Comparison of ENCODE assay signal across 19 cellular contexts in genomic region chr14:98368214-98368613, GRCh38.
DNase-seq lines count a peak whose midpoint lies in the region; ATAC-seq and TF ChIP-seq lines count a peak whose summit lies in the region.
"Had no signal": no experiment of that assay in that cellular context is flagged by ENCODE, and none has a peak within 500 bp of the region (broad histone marks: within the 10 kb centered on the region; RNA-seq: fewer than 3 reads in every experiment).

No MANE protein-coding gene starts in this region.

- H3K4me3 ChIP-seq in epithelial cell of esophagus (ENCODE audit: low read length): no peak overlapping the region
- H3K4me3 ChIP-seq: A549; BLaER1 treated with 17β-estradiol and CSF1 and Interleukin-3, amounts not matched to agents 10 nM and 100 nM; HAP-1; SK-N-MC had no signal

- H3K27me3 Mint-ChIP-seq in activated CD4-positive, alpha-beta T cell treated with anti-CD3 and anti-CD28 coated beads for 36 hours: no peaks in the 10 kb centered on the region
- no peaks in the 10 kb centered on the region for H3K27me3 Mint-ChIP-seq in activated CD4-positive, alpha-beta T cell treated with anti-CD3 and anti-CD28 coated beads, Interleukin-2, amount 10 ng/mL, durations not matched to agents 24 days and 14 days
- no peaks in the 10 kb centered on the region for H3K27me3 Mint-ChIP-seq in Calu3 (ENCODE audit: unreplicated experiment)

- no peak for ATAC-seq in activated CD4-positive, alpha-beta T cell treated with anti-CD3 and anti-CD28 coated beads for 36 hours
- peak; percentile 34 for ATAC-seq in stimulated activated effector memory CD8-positive, alpha-beta T cell treated with anti-CD3 and anti-CD28 coated beads, Interleukin-12 subunit alpha, Interleukin-12 subunit beta, amount 100 ng/mL, for 72 hours
- ATAC-seq in GM21825 (IDR thresholded peaks at IDR 0.05; ENCODE audit: unreplicated experiment): no peak
- ATAC-seq: A549, HepG2, Panc1 had no signal

- CTCF ChIA-PET in activated CD4-positive, alpha-beta T cell treated with anti-CD3 and anti-CD28 coated beads for 36 hours (lab: Charles Lee): no interaction called here
- CTCF ChIA-PET in Calu3 (lab: Charles Lee): no interaction called here

- peaks cover 2% of the 10 kb centered on the region for H3K9me3 Mint-ChIP-seq in activated CD4-positive, alpha-beta T cell treated with anti-CD3 and anti-CD28 coated beads for 36 hours (ENCODE audit: low read depth)
- peaks cover 14% of the 10 kb centered on the region for H3K9me3 Mint-ChIP-seq in activated CD4-positive, alpha-beta T cell treated with anti-CD3 and anti-CD28 coated beads, Interleukin-2, amount 10 ng/mL, durations not matched to agents 24 days and 14 days
- no peaks in the 10 kb centered on the region for H3K9me3 Mint-ChIP-seq in stimulated activated effector memory CD8-positive, alpha-beta T cell treated with anti-CD3 and anti-CD28 coated beads, Interleukin-12 subunit alpha, Interleukin-12 subunit beta, amount 100 ng/mL, for 72 hours
- peaks cover 9% of the 10 kb centered on the region for H3K9me3 Mint-ChIP-seq in Calu3 (ENCODE audit: low read depth, unreplicated experiment)

- no peak overlapping the region for H3K4me3 Mint-ChIP-seq in activated CD4-positive, alpha-beta T cell treated with anti-CD3 and anti-CD28 coated beads for 36 hours
- H3K4me3 Mint-ChIP-seq in activated CD4-positive, alpha-beta T cell treated with anti-CD3 and anti-CD28 coated beads, Interleukin-2, amount 10 ng/mL, durations not matched to agents 24 days and 14 days: no peak overlapping the region
- H3K4me3 Mint-ChIP-seq in stimulated activated effector memory CD8-positive, alpha-beta T cell treated with anti-CD3 and anti-CD28 coated beads, Interleukin-12 subunit alpha, Interleukin-12 subunit beta, amount 100 ng/mL, for 72 hours: no peak overlapping the region
- no peak overlapping the region for H3K4me3 Mint-ChIP-seq in Calu3 (ENCODE audit: low read depth, unreplicated experiment)

- BruUV-seq in Calu3 (replicated peaks; lab: Mats Ljungman, UMichigan): no TSS peak

- no peaks in the 10 kb centered on the region for H3K36me3 Mint-ChIP-seq in activated CD4-positive, alpha-beta T cell treated with anti-CD3 and anti-CD28 coated beads for 36 hours (ENCODE audit: low read depth)
- no peaks in the 10 kb centered on the region for H3K36me3 Mint-ChIP-seq in activated CD4-positive, alpha-beta T cell treated with anti-CD3 and anti-CD28 coated beads, Interleukin-2, amount 10 ng/mL, durations not matched to agents 24 days and 14 days (ENCODE audit: low read depth)
- no peaks in the 10 kb centered on the region for H3K36me3 Mint-ChIP-seq in stimulated activated effector memory CD8-positive, alpha-beta T cell treated with anti-CD3 and anti-CD28 coated beads, Interleukin-12 subunit alpha, Interleukin-12 subunit beta, amount 100 ng/mL, for 72 hours
- H3K36me3 Mint-ChIP-seq in Calu3 (ENCODE audit: insufficient read depth, unreplicated experiment): no peaks in the 10 kb centered on the region

- no peak overlapping the region for H3K27ac Mint-ChIP-seq in activated CD4-positive, alpha-beta T cell treated with anti-CD3 and anti-CD28 coated beads for 36 hours
- no peak overlapping the region for H3K27ac Mint-ChIP-seq in activated CD4-positive, alpha-beta T cell treated with anti-CD3 and anti-CD28 coated beads, Interleukin-2, amount 10 ng/mL, durations not matched to agents 24 days and 14 days
- no peak overlapping the region for H3K27ac Mint-ChIP-seq in stimulated activated effector memory CD8-positive, alpha-beta T cell treated with anti-CD3 and anti-CD28 coated beads, Interleukin-12 subunit alpha, Interleukin-12 subunit beta, amount 100 ng/mL, for 72 hours
- H3K27ac Mint-ChIP-seq in Calu3 (ENCODE audit: unreplicated experiment): no peak overlapping the region

- POLR2A ChIA-PET in activated CD4-positive, alpha-beta T cell treated with anti-CD3 and anti-CD28 coated beads for 36 hours (lab: Charles Lee): no interaction called here

- peak; percentile 8 for DNase-seq in activated CD4-positive, alpha-beta T cell treated with anti-CD3 and anti-CD28 coated beads for 36 hours
- no peak for DNase-seq in activated CD4-positive, alpha-beta T cell treated with anti-CD3 and anti-CD28 coated beads, Interleukin-2, amount 10 ng/mL, durations not matched to agents 24 days and 14 days
- DNase-seq in NCI-H2029 treated with DMSO at 0.1 percent for 48 hours (lab: John Stamatoyannopoulos, UW): peak; percentile 7
- DNase-seq in epithelial cell of esophagus (ENCODE audit: low read depth): peak; percentile 88
- no peak for DNase-seq in stimulated activated effector memory CD8-positive, alpha-beta T cell treated with anti-CD3 and anti-CD28 coated beads, Interleukin-12 subunit alpha, Interleukin-12 subunit beta, amount 100 ng/mL, for 72 hours (ENCODE audit: low spot score in 2 of 2)
- no peak for DNase-seq in Calu3
- no peak for DNase-seq in stimulated activated CD8-positive, alpha-beta memory T cell treated with anti-CD3 and anti-CD28 coated beads, Interleukin-4, amount 100 ng/mL, for 48 hours
- DNase-seq: KG1, NCI-H1092, NCI-H146, NCI-H446 treated with DMSO at 0.1 percent for 48 hours, Right ventricle myocardium superior had no signal

- intact Hi-C loops in activated CD4-positive, alpha-beta T cell treated with anti-CD3 and anti-CD28 coated beads for 36 hours (cut with DNase I, micrococcal nuclease): no loop called here
- intact Hi-C loops in activated CD4-positive, alpha-beta T cell treated with anti-CD3 and anti-CD28 coated beads, Interleukin-2, amount 10 ng/mL, durations not matched to agents 24 days and 14 days (cut with micrococcal nuclease): no loop called here
- intact Hi-C loops in Calu3 (cut with micrococcal nuclease; ENCODE audit: unreplicated experiment): no loop called here

- peaks cover 18% of the 10 kb centered on the region for H3K4me1 Mint-ChIP-seq in activated CD4-positive, alpha-beta T cell treated with anti-CD3 and anti-CD28 coated beads for 36 hours
- H3K4me1 Mint-ChIP-seq in activated CD4-positive, alpha-beta T cell treated with anti-CD3 and anti-CD28 coated beads, Interleukin-2, amount 10 ng/mL, durations not matched to agents 24 days and 14 days: no peaks in the 10 kb centered on the region
- H3K4me1 Mint-ChIP-seq in stimulated activated effector memory CD8-positive, alpha-beta T cell treated with anti-CD3 and anti-CD28 coated beads, Interleukin-12 subunit alpha, Interleukin-12 subunit beta, amount 100 ng/mL, for 72 hours: no peaks in the 10 kb centered on the region
- no peaks in the 10 kb centered on the region for H3K4me1 Mint-ChIP-seq in Calu3 (ENCODE audit: low read depth, unreplicated experiment)

- TF ChIP-seq CTCF in epithelial cell of esophagus (IDR thresholded peaks at IDR 0.05; ENCODE audit: insufficient read depth, low read depth, low read length, missing control alignments): no peak
- no peak for TF ChIP-seq CTCF in Calu3 (IDR thresholded peaks at IDR 0.05; ENCODE audit: unreplicated experiment)

Comparison
In these comparisons a context has a peak if more than half of its experiments do, and no peak if none do; other contexts are left out.
1. DNase-seq: peak in activated CD4-positive, alpha-beta T cell treated with anti-CD3 and anti-CD28 coated beads for 36 hours (single experiment), NCI-H2029 treated with DMSO at 0.1 percent for 48 hours (single experiment) and epithelial cell of esophagus (single experiment); none in activated CD4-positive, alpha-beta T cell treated with anti-CD3 and anti-CD28 coated beads, Interleukin-2, amount 10 ng/mL, durations not matched to agents 24 days and 14 days (single experiment), stimulated activated effector memory CD8-positive, alpha-beta T cell treated with anti-CD3 and anti-CD28 coated beads, Interleukin-12 subunit alpha, Interleukin-12 subunit beta, amount 100 ng/mL, for 72 hours (0 of 2), Calu3 (single experiment) and stimulated activated CD8-positive, alpha-beta memory T cell treated with anti-CD3 and anti-CD28 coated beads, Interleukin-4, amount 100 ng/mL, for 48 hours (single experiment).